Comparison of ENCODE assay signal across 11 cellular contexts in the genomic region with DNA sequence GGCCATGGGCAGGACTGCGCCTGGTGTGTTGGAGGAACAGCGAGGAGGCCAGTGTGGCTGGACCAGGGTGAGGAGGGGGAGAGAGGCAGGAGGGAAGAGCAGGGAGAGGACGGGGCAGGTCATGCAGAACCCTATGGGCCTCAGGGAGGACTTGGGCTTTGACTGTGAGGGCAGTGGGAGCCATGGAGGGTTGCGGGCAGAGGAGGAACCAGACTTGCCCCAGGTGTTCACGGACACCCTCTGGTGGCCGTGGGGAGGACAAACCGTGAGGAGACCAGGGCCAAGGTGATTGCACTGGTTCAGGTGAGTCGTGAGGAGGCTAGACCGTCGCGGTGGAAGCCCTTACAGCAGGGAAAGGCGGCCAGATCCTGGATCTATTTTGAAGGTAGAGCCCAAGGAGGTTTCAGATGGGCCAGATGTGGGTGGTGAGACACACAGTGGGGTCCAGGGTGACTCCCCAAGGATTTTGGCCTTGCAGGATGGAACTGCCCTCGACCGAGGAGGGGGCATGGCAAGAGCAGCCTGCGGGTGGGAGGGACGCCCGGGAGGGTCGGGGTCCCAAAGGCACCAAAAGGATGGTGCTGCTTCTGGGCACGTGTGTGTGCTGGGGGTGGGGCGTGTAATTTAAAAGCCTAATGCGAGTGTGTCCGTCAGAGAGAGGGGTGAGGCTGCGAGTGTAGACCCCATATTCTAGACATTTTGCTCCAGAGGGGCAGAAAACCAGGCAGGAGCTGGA. TPM values are rescaled to one million over a fixed set of nuclear protein-coding genes. Genes with fewer than 3 reads are reported as not detected.
DNase-seq lines count a peak whose midpoint lies in the region; ATAC-seq, FAIRE-seq and TF ChIP-seq lines count a peak whose summit lies in the region.
"Had no signal": no experiment of that assay in that cellular context is flagged by ENCODE, and none has a peak within 500 bp of the region (broad histone marks: within the 10 kb centered on the region; RNA-seq: fewer than 3 reads in every experiment).

No MANE protein-coding gene starts in this region.

- ATAC-seq in CD4-positive, CD25-positive, alpha-beta regulatory T cell (ENCODE audit: low read depth in 2 of 2): no peak
- ATAC-seq in activated T-cell treated with anti-CD3 and anti-CD28 coated beads, Interleukin-2, amount 50 U/mL, for 4 hours: no peak
- ATAC-seq in right lobe of liver (no peak), GM19324 (IDR thresholded peaks at IDR 0.05; ENCODE audit: low FRiP score, unreplicated experiment) (no peak), GM18505 (IDR thresholded peaks at IDR 0.05; ENCODE audit: unreplicated experiment) (no peak)

- TF ChIP-seq POLR2A in GM12891 (IDR thresholded peaks at IDR 0.05; ENCODE audit: low read depth, low read length) (no peak), right lobe of liver (IDR thresholded peaks at IDR 0.05) (no peak), GM18505 (IDR thresholded peaks at IDR 0.05; ENCODE audit: borderline replicate concordance, extremely low read depth, insufficient read depth, insufficient read length) (no peak)

- intact Hi-C loops in right lobe of liver (cut with DNase I): no loop called here

- TF ChIP-seq CTCF in right lobe of liver (IDR thresholded peaks at IDR 0.05): peak in 2 of 4 donors; percentile 24 to 25

- peaks cover 73% of the 10 kb centered on the region for H3K4me1 ChIP-seq in CD4-positive, CD25-positive, alpha-beta regulatory T cell (ENCODE audit: control insufficient read depth, insufficient read depth, low read length, poor library complexity, severe bottlenecking)
- H3K4me1 ChIP-seq in right lobe of liver: peaks cover 0 to 35% (median 13%) of the 10 kb centered on the region in 4 donors

- H3K36me3 Mint-ChIP-seq in CD4-positive, CD25-positive, alpha-beta regulatory T cell: peaks cover 7% of the 10 kb centered on the region
- H3K36me3 Mint-ChIP-seq in activated T-cell treated with anti-CD3 and anti-CD28 coated beads, Interleukin-2, amount 50 U/mL, for 4 hours (ENCODE audit: insufficient read depth): peaks cover 3% of the 10 kb centered on the region

- peak overlapping the region in 3 of 4 donors; percentile 85 to 92 (median 88) for H3K4me3 Mint-ChIP-seq in CD4-positive, CD25-positive, alpha-beta regulatory T cell
- H3K4me3 Mint-ChIP-seq in activated T-cell treated with anti-CD3 and anti-CD28 coated beads, Interleukin-2, amount 50 U/mL, for 4 hours: peak overlapping the region; percentile 56

- peaks cover 4% of the 10 kb centered on the region for H3K27me3 Mint-ChIP-seq in CD4-positive, CD25-positive, alpha-beta regulatory T cell
- no peaks in the 10 kb centered on the region for H3K27me3 Mint-ChIP-seq in activated T-cell treated with anti-CD3 and anti-CD28 coated beads, Interleukin-2, amount 50 U/mL, for 4 hours (ENCODE audit: low read depth)

- no peaks in the 10 kb centered on the region for H3K9me3 ChIP-seq in CD4-positive, CD25-positive, alpha-beta regulatory T cell (ENCODE audit: control insufficient read depth in 2 of 2, low read length in 2 of 2)
- no peaks in the 10 kb centered on the region for H3K9me3 ChIP-seq in right lobe of liver

- peak; percentile 26 for FAIRE-seq in GM12891 (lab: Jason Lieb, UNC)
- no peak for FAIRE-seq in GM19239 (lab: Jason Lieb, UNC)

- WGBS in right lobe of liver (ENCODE audit: insufficient coverage, low coverage, low lambda C conversion rate, missing lambda C conversion rate): 75% methylated on average over 13 of the region's 23 CpGs

- peak overlapping the region; percentile 89 to 98 (median 91) for H3K27ac Mint-ChIP-seq in CD4-positive, CD25-positive, alpha-beta regulatory T cell

- peaks cover 0 to 68% (median 27%) of the 10 kb centered on the region in 4 donors for H3K4me1 Mint-ChIP-seq in CD4-positive, CD25-positive, alpha-beta regulatory T cell
- H3K4me1 Mint-ChIP-seq in activated T-cell treated with anti-CD3 and anti-CD28 coated beads, Interleukin-2, amount 50 U/mL, for 4 hours (ENCODE audit: low read depth): peaks cover 64% of the 10 kb centered on the region

- no peaks in the 10 kb centered on the region for H3K9me3 Mint-ChIP-seq in CD4-positive, CD25-positive, alpha-beta regulatory T cell
- H3K9me3 Mint-ChIP-seq in activated T-cell treated with anti-CD3 and anti-CD28 coated beads, Interleukin-2, amount 50 U/mL, for 4 hours: no peaks in the 10 kb centered on the region

- no peaks in the 10 kb centered on the region for H3K27me3 ChIP-seq in CD4-positive, CD25-positive, alpha-beta regulatory T cell (ENCODE audit: control insufficient read depth, insufficient read depth, low read length)
- H3K27me3 ChIP-seq in right lobe of liver: no peaks in the 10 kb centered on the region

- peak in 1 of 3 donors; percentile 32 for DNase-seq in CD4-positive, CD25-positive, alpha-beta regulatory T cell
- DNase-seq in GM12891 (ENCODE audit: insufficient read length, low spot score) (no peak), right lobe of liver (peak in 2 of 3 donors; percentile 25 to 57), GM19239 (ENCODE audit: insufficient read length, low spot score) (no peak), NCI-H2196 (lab: John Stamatoyannopoulos, UW; ENCODE audit: unreplicated experiment) (no peak)
- DNase-seq in activated T-cell treated with anti-CD3 and anti-CD28 coated beads, Interleukin-2, amount 50 U/mL, for 4 hours: no peak
- DNase-seq: GF-D8, mesenchymal stem cell, NCI-H2029 treated with DMSO at 0.1 percent for 48 hours had no signal

- peak overlapping the region; percentile 74 for H3K27ac ChIP-seq in CD4-positive, CD25-positive, alpha-beta regulatory T cell (ENCODE audit: insufficient read depth, low read length, poor library complexity, severe bottlenecking)
- no peak overlapping the region for H3K27ac ChIP-seq in right lobe of liver

- H3K4me3 ChIP-seq in CD4-positive, CD25-positive, alpha-beta regulatory T cell (ENCODE audit: low read depth, low read length): no peak overlapping the region
- H3K4me3 ChIP-seq in right lobe of liver: no peak overlapping the region

- H3K36me3 ChIP-seq in CD4-positive, CD25-positive, alpha-beta regulatory T cell (ENCODE audit: control insufficient read depth, insufficient read depth, low read length): no peaks in the 10 kb centered on the region
- H3K36me3 ChIP-seq in right lobe of liver: no peaks in the 10 kb centered on the region

TF ChIP-seq in GM12891, 5 proteins besides CTCF, POLR2A, EP300 and RAD21:
- TF ChIP-seq TAF1 (IDR thresholded peaks at IDR 0.05; ENCODE audit: low read depth, low read length): no peak
- no peak for TF ChIP-seq POLR2AphosphoS5 (IDR thresholded peaks at IDR 0.05; ENCODE audit: low read depth, low read length)
- TF ChIP-seq POU2F2 (IDR thresholded peaks at IDR 0.05; ENCODE audit: low read depth, low read length): no peak
- no peak for TF ChIP-seq PAX5 (IDR thresholded peaks at IDR 0.05; ENCODE audit: insufficient read depth, low read length, severe bottlenecking)
- TF ChIP-seq SPI1 (IDR thresholded peaks at IDR 0.05; ENCODE audit: low read depth, low read length): no peak

RNA-seq across cellular contexts. Expression of a gene that starts 2.7 kb away (rescaled TPM):
- total RNA-seq in CD4-positive, CD25-positive, alpha-beta regulatory T cell: 103 TPM
- polyA plus RNA-seq in CD4-positive, CD25-positive, alpha-beta regulatory T cell: 1 to 10 TPM; 2.5 to 5.5 (median 3.6) TPM
- 19.7 TPM for polyA plus RNA-seq in GM12891 (2012; ENCODE audit: low read depth, missing spikeins)
- total RNA-seq in activated T-cell treated with anti-CD3 and anti-CD28 coated beads, Interleukin-2, amount 50 U/mL, for 4 hours: 10 to 100 TPM; 91.5 to 95.0 (median 94.4) TPM
- total RNA-seq in right lobe of liver: 10 to 100 TPM in 4 of 6 experiments, 1 to 10 TPM in 2; 8.0 to 17.7 (median 12.6) TPM

RNA-seq across cellular contexts. Expression of a gene that starts 12.4 kb away (rescaled TPM):
- total RNA-seq in CD4-positive, CD25-positive, alpha-beta regulatory T cell: 40.6 TPM
- polyA plus RNA-seq in CD4-positive, CD25-positive, alpha-beta regulatory T cell: under 1 TPM; 0.28 to 0.86 (median 0.59) TPM
- 9.1 TPM for polyA plus RNA-seq in GM12891 (2012; ENCODE audit: low read depth, missing spikeins)
- total RNA-seq in activated T-cell treated with anti-CD3 and anti-CD28 coated beads, Interleukin-2, amount 50 U/mL, for 4 hours: 10 to 100 TPM; 64.0 to 71.0 (median 69.1) TPM
- total RNA-seq in right lobe of liver: 10 to 100 TPM in 5 of 6 experiments, 1 to 10 TPM in 1; 9.9 to 23.6 (median 10.8) TPM

RNA-seq across cellular contexts. Expression of a gene that starts 34.3 kb away (rescaled TPM):
- total RNA-seq in CD4-positive, CD25-positive, alpha-beta regulatory T cell: 148 TPM
- 100 to 1,000 TPM; 139 to 202 (median 159) TPM for polyA plus RNA-seq in CD4-positive, CD25-positive, alpha-beta regulatory T cell
- polyA plus RNA-seq in GM12891 (2012; ENCODE audit: low read depth, missing spikeins): 35.6 TPM
- 100 to 1,000 TPM; 109 to 135 (median 117) TPM for total RNA-seq in activated T-cell treated with anti-CD3 and anti-CD28 coated beads, Interleukin-2, amount 50 U/mL, for 4 hours
- total RNA-seq in right lobe of liver: 10 to 100 TPM; 20.4 to 49.5 (median 23.5) TPM

RNA-seq across cellular contexts. Expression of a gene that starts 38.9 kb away (rescaled TPM):
- total RNA-seq in CD4-positive, CD25-positive, alpha-beta regulatory T cell: 12.2 TPM
- 1 to 10 TPM; 1.1 to 3.8 (median 2.6) TPM for polyA plus RNA-seq in CD4-positive, CD25-positive, alpha-beta regulatory T cell
- polyA plus RNA-seq in GM12891 (2012; ENCODE audit: low read depth, missing spikeins): 0.86 TPM
- under 1 TPM; 0.37 to 0.66 (median 0.43) TPM for total RNA-seq in activated T-cell treated with anti-CD3 and anti-CD28 coated beads, Interleukin-2, amount 50 U/mL, for 4 hours
- total RNA-seq in right lobe of liver: 1 to 10 TPM in 5 of 6 experiments, under 1 TPM in 1; 0.86 to 5.7 (median 3.1) TPM

RNA-seq across cellular contexts. Expression of a gene that starts 54.2 kb away (rescaled TPM):
- 6.9 TPM for total RNA-seq in CD4-positive, CD25-positive, alpha-beta regulatory T cell
- polyA plus RNA-seq in CD4-positive, CD25-positive, alpha-beta regulatory T cell: 1 to 10 TPM; 4.4 to 8.8 (median 6.0) TPM
- 3.9 TPM for polyA plus RNA-seq in GM12891 (2012; ENCODE audit: low read depth, missing spikeins)
- total RNA-seq in activated T-cell treated with anti-CD3 and anti-CD28 coated beads, Interleukin-2, amount 50 U/mL, for 4 hours: 1 to 10 TPM; 7.3 to 7.8 (median 7.7) TPM
- 1 to 10 TPM; 1.8 to 5.3 (median 2.7) TPM for total RNA-seq in right lobe of liver

Comparison
In these comparisons a context has a peak if more than half of its experiments do, and no peak if none do; other contexts are left out.
1. DNase-seq: peak in right lobe of liver (2 of 3); none in GM12891 (single experiment), activated T-cell treated with anti-CD3 and anti-CD28 coated beads, Interleukin-2, amount 50 U/mL, for 4 hours (single experiment), GM19239 (single experiment) and NCI-H2196 (single experiment).